ENCODE assay signal across 9 cellular contexts in the genomic region with DNA sequence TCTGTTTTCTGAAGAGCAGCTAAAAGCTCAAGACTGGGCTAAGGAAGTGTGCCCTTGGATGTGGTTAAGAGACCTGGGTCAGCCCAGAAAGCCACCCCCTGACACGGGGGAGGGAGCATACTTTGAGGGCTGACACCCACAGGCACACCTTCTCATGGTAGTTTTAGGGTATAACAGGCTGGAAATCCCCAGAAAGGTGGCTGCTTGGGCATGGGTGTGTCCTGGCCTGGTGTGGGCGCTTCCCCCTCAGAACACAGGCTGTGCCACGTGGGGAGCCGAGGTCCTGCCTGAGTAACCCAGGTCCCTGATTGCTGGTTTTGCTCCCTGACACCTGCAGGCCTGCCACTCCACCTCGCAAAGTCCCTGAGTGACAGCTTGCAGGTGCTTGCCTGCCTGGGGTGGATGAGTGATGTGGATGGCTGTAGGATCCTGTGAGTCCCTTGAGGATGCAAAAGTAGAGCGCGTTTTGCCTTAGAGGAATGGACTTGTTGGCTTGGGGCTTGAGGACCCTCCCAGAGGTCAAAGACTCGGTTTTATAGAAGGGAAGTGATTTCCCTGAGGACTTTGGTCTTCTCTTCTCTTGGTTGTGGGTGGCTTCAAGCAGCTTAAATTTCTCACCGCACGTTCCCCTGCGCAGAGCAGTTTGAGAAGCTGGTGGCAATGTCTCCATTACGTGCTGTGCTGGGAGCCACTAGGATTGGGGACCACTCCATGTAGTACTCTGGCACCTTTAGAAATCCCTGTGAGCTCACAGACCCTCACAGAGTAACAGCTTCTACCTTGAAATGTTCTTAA.
DNase-seq lines count a peak whose midpoint lies in the region; ATAC-seq, FAIRE-seq and TF ChIP-seq lines count a peak whose summit lies in the region.
"Had no signal": no experiment of that assay in that cellular context is flagged by ENCODE, and none has a peak within 500 bp of the region (broad histone marks: within the 10 kb centered on the region; RNA-seq: fewer than 3 reads in every experiment).

No MANE protein-coding gene starts in this region.

- no peak for TF ChIP-seq CTCF in VCaP (conservative IDR thresholded peaks at IDR 0.05)
- TF ChIP-seq CTCF in H1 (IDR thresholded peaks at IDR 0.05; ENCODE audit: control extremely low read depth in 1 of 3, insufficient read depth in 1 of 3, low read depth in 1 of 3, low read length in 3 of 3), result no peak

- POLR2A ChIA-PET in H1 (lab: Charles Lee; ENCODE audit: partially characterized antibody), result no interaction called here

- no peaks in the 10 kb centered on the region for H3K27me3 ChIP-seq in H1 (replicated peaks in 1 of 4; ENCODE audit: control insufficient read depth in 3 of 4, extremely low read depth in 1 of 4, insufficient read depth in 3 of 4, low read length in 3 of 4)

- H2BK15ac ChIP-seq in H1 (ENCODE audit: low read length), result no peak overlapping the region

- no peak for TF ChIP-seq POLR2A in GM12892 (IDR thresholded peaks at IDR 0.05; ENCODE audit: low read depth, low read length)
- TF ChIP-seq POLR2A in H1 (IDR thresholded peaks at IDR 0.05; ENCODE audit: control extremely low read depth in 1 of 2, low read depth in 2 of 2, low read length in 2 of 2), result no peak

- peak overlapping the region; percentile 71; the same call in 1 of the 2 replicates for H4K8ac ChIP-seq in H1 (ENCODE audit: extremely low read depth, insufficient read depth, low read length)

- no peak overlapping the region for H3K56ac ChIP-seq in H1 (replicated peaks; ENCODE audit: insufficient read length, low read depth, low read length)

- H3K4ac ChIP-seq in H1 (replicated peaks; ENCODE audit: insufficient read length, low read depth, low read length), result no peak overlapping the region

- no peak overlapping the region for H4K5ac ChIP-seq in H1 (ENCODE audit: insufficient read length, low read depth, low read length)

- H3K36me3 ChIP-seq in H1 (ENCODE audit: control insufficient read depth in 2 of 4, insufficient read depth in 4 of 4, low read length in 3 of 4), result peaks cover 19 to 67% (median 44%) of the 10 kb centered on the region in 4 experiments; a peak in 7 of 8 replicates

- CTCF ChIA-PET in H1 (lab: Charles Lee; ENCODE audit: partially characterized antibody), result interaction anchor here (0.6 to 2.2 kb wide), 6 partner anchors 17 to 589 kb away, joined by 3 to 6 read pairs (median 4); no protein-coding TSS in a partner anchor

- H3K23ac ChIP-seq in H1 (ENCODE audit: insufficient read length), result no peak overlapping the region

- no peak overlapping the region for H2BK120ac ChIP-seq in H1 (replicated peaks; ENCODE audit: low read depth, low read length)

- no peak overlapping the region for H2AFZ ChIP-seq in H1 (ENCODE audit: low read length)

- H3K14ac ChIP-seq in H1 (ENCODE audit: insufficient read length), result no peak overlapping the region

- no peak overlapping the region; the same call in 1 of the 2 replicates for H2BK5ac ChIP-seq in H1 (ENCODE audit: low read depth, low read length)

- peak; percentile 65 for ATAC-seq in HG02763 (IDR thresholded peaks at IDR 0.05; ENCODE audit: unreplicated experiment)
- peak; percentile 85 for ATAC-seq in stimulated activated effector memory CD8-positive, alpha-beta T cell treated with anti-CD3 and anti-CD28 coated beads, Interleukin-12 subunit alpha, Interleukin-12 subunit beta, amount 100 ng/mL, for 72 hours

- H3K27ac Mint-ChIP-seq in stimulated activated effector memory CD8-positive, alpha-beta T cell treated with anti-CD3 and anti-CD28 coated beads, Interleukin-12 subunit alpha, Interleukin-12 subunit beta, amount 100 ng/mL, for 72 hours, result peak overlapping the region; percentile 84
- H3K27ac Mint-ChIP-seq: dendritic cell treated with granulocyte-macrophage colony-stimulating factor and Interleukin-4, amounts not matched to agents 40 ng/mL and 50 ng/mL, for 4 days had no signal

- H3K9ac ChIP-seq in H1 (replicated peaks in 1 of 4; ENCODE audit: extremely low read depth in 1 of 4, low read depth in 3 of 4, low read length in 3 of 4), result no peak overlapping the region

- no peak overlapping the region for H3K4me2 ChIP-seq in H1 (ENCODE audit: insufficient read depth in 1 of 2, low read depth in 2 of 2, low read length in 2 of 2)

- H3K9me3 ChIP-seq in H1 (ENCODE audit: insufficient read depth in 2 of 2, low read depth in 1 of 2, low read length in 1 of 2), result no peaks in the 10 kb centered on the region

- H3K27ac ChIP-seq in VCaP, result peak overlapping the region; percentile 90
- no peak overlapping the region for H3K27ac ChIP-seq in H1 (ENCODE audit: low read depth, low read length)

- FAIRE-seq in GM12892 (lab: Jason Lieb, UNC), result peak; percentile 72
- FAIRE-seq in H1 (lab: Jason Lieb, UNC), result no peak

- H4K20me1 ChIP-seq in H1 (replicated peaks in 1 of 2; ENCODE audit: control insufficient read depth in 1 of 2, insufficient read depth in 2 of 2, low read length in 2 of 2), result peaks cover 2 to 3% of the 10 kb centered on the region in 2 experiments

- H3K79me1 ChIP-seq in H1 (ENCODE audit: low read depth, low read length), result peaks cover 6% of the 10 kb centered on the region

- H4K91ac ChIP-seq in H1 (replicated peaks; ENCODE audit: insufficient read length, low read length), result no peak overlapping the region

- H3K4me1 Mint-ChIP-seq in stimulated activated effector memory CD8-positive, alpha-beta T cell treated with anti-CD3 and anti-CD28 coated beads, Interleukin-12 subunit alpha, Interleukin-12 subunit beta, amount 100 ng/mL, for 72 hours, result peaks cover 43% of the 10 kb centered on the region

- no peak overlapping the region for H3K4me3 ChIP-seq in H1 (ENCODE audit: extremely low read depth in 1 of 4, insufficient read depth in 2 of 4, low read depth in 3 of 4, low read length in 4 of 4)

- TF ChIP-seq RAD21 in H1 (IDR thresholded peaks at IDR 0.05 in 1 of 2, conservative IDR thresholded peaks at IDR 0.05 in 1 of 2; ENCODE audit: low read depth in 2 of 2, low read length in 2 of 2), result no peak

- peak overlapping the region; percentile 12 for H3K4me3 Mint-ChIP-seq in stimulated activated effector memory CD8-positive, alpha-beta T cell treated with anti-CD3 and anti-CD28 coated beads, Interleukin-12 subunit alpha, Interleukin-12 subunit beta, amount 100 ng/mL, for 72 hours
- H3K4me3 Mint-ChIP-seq: dendritic cell treated with granulocyte-macrophage colony-stimulating factor and Interleukin-4, amounts not matched to agents 40 ng/mL and 50 ng/mL, for 4 days had no signal

- H3K79me2 ChIP-seq in H1 (ENCODE audit: control insufficient read depth in 1 of 2, insufficient read depth in 2 of 2, low read length in 2 of 2), result no peaks in the 10 kb centered on the region

- H3K18ac ChIP-seq in H1 (ENCODE audit: extremely low read depth, low read length), result no peak overlapping the region

- TF ChIP-seq EP300 in H1 (IDR thresholded peaks at IDR 0.05; ENCODE audit: borderline replicate concordance in 1 of 2, low read depth in 2 of 2, low read length in 2 of 2), result no peak

- H3K4me1 ChIP-seq in H1 (replicated peaks in 1 of 4; ENCODE audit: control insufficient read depth in 3 of 4, insufficient read depth in 4 of 4, low read length in 3 of 4), result no peaks in the 10 kb centered on the region

- H2BK20ac ChIP-seq in H1 (ENCODE audit: low read length), result no peak overlapping the region

- no peaks in the 10 kb centered on the region for H3K9me3 Mint-ChIP-seq in stimulated activated effector memory CD8-positive, alpha-beta T cell treated with anti-CD3 and anti-CD28 coated beads, Interleukin-12 subunit alpha, Interleukin-12 subunit beta, amount 100 ng/mL, for 72 hours
- H3K9me3 Mint-ChIP-seq: dendritic cell treated with granulocyte-macrophage colony-stimulating factor and Interleukin-4, amounts not matched to agents 40 ng/mL and 50 ng/mL, for 4 days had no signal

- H2BK12ac ChIP-seq in H1 (ENCODE audit: low read depth, low read length), result no peak overlapping the region

- H3K23me2 ChIP-seq in H1 (ENCODE audit: low read depth, low read length), result no peaks in the 10 kb centered on the region

- WGBS in H1 (ENCODE audit: extremely low coverage in 1 of 2, insufficient coverage in 1 of 2, insufficient read length in 1 of 2, insufficient replicate concordance in 2 of 2, low coverage in 1 of 2, low lambda C conversion rate in 2 of 2, missing lambda C conversion rate in 1 of 2), 2 experiments, result 93% methylated on average over 12 of the region's 12 CpGs; no CpG with 5 or more reads in 1 of the 2 experiments

- H3K36me3 Mint-ChIP-seq in stimulated activated effector memory CD8-positive, alpha-beta T cell treated with anti-CD3 and anti-CD28 coated beads, Interleukin-12 subunit alpha, Interleukin-12 subunit beta, amount 100 ng/mL, for 72 hours, result no peaks in the 10 kb centered on the region

- peak; percentile 39 for DNase-seq in GM12892 (ENCODE audit: insufficient read length)
- no peak for DNase-seq in H1 (ENCODE audit: low read depth in 1 of 2, low spot score in 2 of 2)
- peak; percentile 6 to 50 for DNase-seq in stimulated activated effector memory CD8-positive, alpha-beta T cell treated with anti-CD3 and anti-CD28 coated beads, Interleukin-12 subunit alpha, Interleukin-12 subunit beta, amount 100 ng/mL, for 72 hours (ENCODE audit: low spot score in 2 of 2)
- no peak for DNase-seq in AML-193 (lab: John Stamatoyannopoulos, UW)
- no peak for DNase-seq in NOMO-1 treated with dmso at 0.1 percent for 144 hours (lab: John Stamatoyannopoulos, UW; ENCODE audit: unreplicated experiment)
- DNase-seq in DMS53 treated with DMSO at 0.1 percent for 48 hours (lab: John Stamatoyannopoulos, UW; ENCODE audit: unreplicated experiment), result no peak

- no peak overlapping the region for H2AK5ac ChIP-seq in H1 (ENCODE audit: low read depth, low read length)

TF ChIP-seq in H1, 55 proteins besides CTCF, POLR2A, EP300 and RAD21:
- TF ChIP-seq SIRT6 (IDR thresholded peaks at IDR 0.05; ENCODE audit: low read length) (no peak), FOSL1 (IDR thresholded peaks at IDR 0.05; ENCODE audit: insufficient read depth, low read depth, low read length) (no peak), TEAD4 (IDR thresholded peaks at IDR 0.05; ENCODE audit: low read depth, low read length) (no peak), HDAC2 (IDR thresholded peaks at IDR 0.05; ENCODE audit: borderline replicate concordance in 1 of 2, low read depth in 2 of 2, low read length in 2 of 2) (no peak), SRF (IDR thresholded peaks at IDR 0.05; ENCODE audit: low read depth, low read length) (no peak), CBX5 (IDR thresholded peaks at IDR 0.05; ENCODE audit: low read depth, low read length) (no peak)
- TF ChIP-seq, protein P1, sequence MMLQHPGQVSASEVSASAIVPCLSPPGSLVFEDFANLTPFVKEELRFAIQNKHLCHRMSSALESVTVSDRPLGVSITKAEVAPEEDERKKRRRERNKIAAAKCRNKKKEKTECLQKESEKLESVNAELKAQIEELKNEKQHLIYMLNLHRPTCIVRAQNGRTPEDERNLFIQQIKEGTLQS (IDR thresholded peaks at IDR 0.05; ENCODE audit: insufficient read depth, low read depth, low read length), result no peak
- TF ChIP-seq, protein P2, sequence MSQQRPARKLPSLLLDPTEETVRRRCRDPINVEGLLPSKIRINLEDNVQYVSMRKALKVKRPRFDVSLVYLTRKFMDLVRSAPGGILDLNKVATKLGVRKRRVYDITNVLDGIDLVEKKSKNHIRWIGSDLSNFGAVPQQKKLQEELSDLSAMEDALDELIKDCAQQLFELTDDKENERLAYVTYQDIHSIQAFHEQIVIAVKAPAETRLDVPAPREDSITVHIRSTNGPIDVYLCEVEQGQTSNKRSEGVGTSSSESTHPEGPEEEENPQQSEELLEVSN (IDR thresholded peaks at IDR 0.05), result no peak

Comparison
In these comparisons a context has a peak if more than half of its experiments do, and no peak if none do; other contexts are left out.
1. DNase-seq: peak in GM12892 (single experiment) and stimulated activated effector memory CD8-positive, alpha-beta T cell treated with anti-CD3 and anti-CD28 coated beads, Interleukin-12 subunit alpha, Interleukin-12 subunit beta, amount 100 ng/mL, for 72 hours (2 of 2); none in H1 (0 of 2), AML-193 (0 of 2), NOMO-1 treated with dmso at 0.1 percent for 144 hours (single experiment) and DMS53 treated with DMSO at 0.1 percent for 48 hours (single experiment).